9 cellular contexts compared by ENCODE assay signal in the genomic region with DNA sequence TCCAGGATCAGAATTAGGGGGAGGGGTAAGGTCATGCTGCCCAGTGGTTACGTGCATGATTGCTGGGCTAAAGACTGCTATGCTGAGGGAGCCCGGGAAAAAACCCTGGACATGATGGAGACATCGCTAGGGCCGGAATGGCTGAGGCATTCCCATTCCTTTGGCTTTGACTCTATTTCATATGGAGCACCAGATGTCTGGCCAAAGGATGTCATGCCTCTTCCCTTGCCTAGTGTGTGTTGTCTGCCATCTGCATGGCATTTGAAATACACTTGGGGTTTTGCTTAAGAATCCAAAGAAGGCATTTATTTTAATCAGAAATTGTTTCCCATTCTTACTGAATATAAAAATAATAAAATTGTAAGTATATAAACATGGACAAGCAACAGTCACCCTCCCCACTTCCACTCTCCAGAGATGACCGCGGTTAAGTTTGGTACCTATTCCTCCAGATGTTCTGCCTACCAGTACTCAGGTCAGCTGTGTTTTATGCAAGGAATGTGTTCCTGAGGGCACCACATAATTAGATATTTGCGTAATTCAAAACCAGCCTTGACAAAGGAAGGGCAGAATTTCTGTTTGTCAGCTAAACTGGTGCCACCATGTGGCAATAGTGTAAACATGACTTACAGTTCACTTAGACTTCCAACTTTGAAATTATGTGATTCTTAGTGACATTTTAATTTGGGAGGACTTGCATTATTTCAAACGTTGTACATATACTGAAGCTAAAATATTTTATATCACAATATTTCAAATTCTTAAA.
DNase-seq lines count a peak whose midpoint lies in the region; ATAC-seq and TF ChIP-seq lines count a peak whose summit lies in the region.
"Had no signal": no experiment of that assay in that cellular context is flagged by ENCODE, and none has a peak within 500 bp of the region (broad histone marks: within the 10 kb centered on the region; RNA-seq: fewer than 3 reads in every experiment).

No MANE protein-coding gene starts in this region.

- H3K4me3 Mint-ChIP-seq in type B pancreatic cell, result no peak overlapping the region
- H3K4me3 Mint-ChIP-seq: naive thymus-derived CD4-positive, alpha-beta T cell had no signal

- peak; percentile 65; the same call in 2 of the 3 replicates for ATAC-seq in DND-41 (ENCODE audit: insufficient read depth, low read depth)
- peak; percentile 37 for ATAC-seq in HG02798 (IDR thresholded peaks at IDR 0.05; ENCODE audit: poor library complexity, unreplicated experiment)
- ATAC-seq in HG02840 (IDR thresholded peaks at IDR 0.05; ENCODE audit: low FRiP score, unreplicated experiment), result no peak
- no peak for ATAC-seq in HG02623 (IDR thresholded peaks at IDR 0.05; ENCODE audit: unreplicated experiment)
- ATAC-seq: naive thymus-derived CD4-positive, alpha-beta T cell had no signal

- H3K4me2 ChIP-seq in DND-41 (ENCODE audit: insufficient read depth, low read length), result no peak overlapping the region

- H4K20me1 ChIP-seq in DND-41 (ENCODE audit: insufficient read depth, low read length), result no peaks in the 10 kb centered on the region

- peaks cover 4% of the 10 kb centered on the region for H3K4me1 Mint-ChIP-seq in type B pancreatic cell (ENCODE audit: unreplicated experiment)

- no peaks in the 10 kb centered on the region for H3K4me1 ChIP-seq in DND-41 (ENCODE audit: insufficient read depth, low read length)

- no peak overlapping the region for H3K9ac ChIP-seq in DND-41 (ENCODE audit: low read depth, low read length)

- H2AFZ ChIP-seq in DND-41 (ENCODE audit: low read depth, low read length), result no peak overlapping the region

- H3K79me2 ChIP-seq in DND-41 (ENCODE audit: insufficient read depth, low read length), result no peaks in the 10 kb centered on the region

- no peaks in the 10 kb centered on the region for H3K36me3 Mint-ChIP-seq in type B pancreatic cell
- H3K36me3 Mint-ChIP-seq: naive thymus-derived CD4-positive, alpha-beta T cell had no signal

- H3K4me3 ChIP-seq in DND-41 (ENCODE audit: low read depth in 1 of 2, low read length in 2 of 2) (no peak overlapping the region), fibroblast of villous mesenchyme (ENCODE audit: low read depth, low read length) (no peak overlapping the region)

- DNase-seq in DND-41 (peak; percentile 12), RKO (ENCODE audit: low spot score) (peak; percentile 63), fibroblast of villous mesenchyme (ENCODE audit: low read depth) (peak; percentile 34), type B pancreatic cell (ENCODE audit: extremely low spot score, unreplicated experiment) (no peak)
- no peak for DNase-seq in stimulated activated CD4-positive, alpha-beta T cell treated with anti-CD3 and anti-CD28 coated beads, Interleukin-1b, Interleukin-23, amount 100 ng/mL, for 48 hours

- no peaks in the 10 kb centered on the region for H3K9me3 ChIP-seq in DND-41 (ENCODE audit: insufficient read depth, low read length, severe bottlenecking)

- H3K27me3 Mint-ChIP-seq in type B pancreatic cell, result no peaks in the 10 kb centered on the region
- H3K27me3 Mint-ChIP-seq: naive thymus-derived CD4-positive, alpha-beta T cell had no signal

- no peak overlapping the region for H3K27ac Mint-ChIP-seq in type B pancreatic cell
- H3K27ac Mint-ChIP-seq: naive thymus-derived CD4-positive, alpha-beta T cell had no signal

- TF ChIP-seq CTCF in DND-41 (IDR thresholded peaks at IDR 0.05; ENCODE audit: borderline replicate concordance, extremely low read depth, low read length, poor library complexity, severe bottlenecking), result peak; percentile 58
- TF ChIP-seq CTCF in fibroblast of villous mesenchyme (IDR thresholded peaks at IDR 0.05; ENCODE audit: insufficient read depth, low read depth, low read length), result peak; percentile 22
- peak; percentile 64 for TF ChIP-seq CTCF in type B pancreatic cell (conservative IDR thresholded peaks at IDR 0.05)

- no peaks in the 10 kb centered on the region for H3K36me3 ChIP-seq in DND-41 (ENCODE audit: insufficient read depth, low read length)

- no peaks in the 10 kb centered on the region for H3K27me3 ChIP-seq in DND-41 (ENCODE audit: insufficient read depth, low read length, poor library complexity)

- peaks cover 4% of the 10 kb centered on the region for H3K9me3 Mint-ChIP-seq in type B pancreatic cell
- H3K9me3 Mint-ChIP-seq: naive thymus-derived CD4-positive, alpha-beta T cell had no signal

- H3K27ac ChIP-seq in DND-41 (ENCODE audit: low read length), result no peak overlapping the region

Comparison
In these comparisons a context has a peak if more than half of its experiments do, and no peak if none do; other contexts are left out.
1. ATAC-seq: peak in DND-41 (single experiment) and HG02798 (single experiment); none in HG02840 (single experiment) and HG02623 (single experiment).
2. DNase-seq: peak in DND-41 (single experiment), RKO (single experiment) and fibroblast of villous mesenchyme (single experiment); none in type B pancreatic cell (single experiment) and stimulated activated CD4-positive, alpha-beta T cell treated with anti-CD3 and anti-CD28 coated beads, Interleukin-1b, Interleukin-23, amount 100 ng/mL, for 48 hours (single experiment).
3. Peak in every context shown above with its lines, with median percentiles within 50 percentile points of each other: CTCF ChIP-seq.